Comparison of ENCODE assay signal across 12 cellular contexts in genomic region chr21:33374874-33375644, GRCh38. TPM values are rescaled to one million over a fixed set of nuclear protein-coding genes. Genes with fewer than 3 reads are reported as not detected.
DNase-seq lines count a peak whose midpoint lies in the region; ATAC-seq and TF ChIP-seq lines count a peak whose summit lies in the region.
"Had no signal": no experiment of that assay in that cellular context is flagged by ENCODE, and none has a peak within 500 bp of the region (broad histone marks: within the 10 kb centered on the region; RNA-seq: fewer than 3 reads in every experiment).

No MANE protein-coding gene starts in this region.

- POLR2A ChIA-PET in activated naive CD8-positive, alpha-beta T cell treated with anti-CD3 and anti-CD28 coated beads, Interleukin-2, amount 10 ng/mL, durations not matched to agents 7 days and 5 days (lab: Charles Lee): interaction anchor here (1.0 to 3.8 kb wide), 2 partner anchors 13 to 50 kb away, joined by 4 to 15 read pairs; partner anchors contain the start of gene IFNAR1
- POLR2A ChIA-PET in PC-9 (lab: Charles Lee; ENCODE audit: unreplicated experiment): no interaction called here

- no peaks in the 10 kb centered on the region for H4K20me1 ChIP-seq in PC-9 (ENCODE audit: insufficient read depth)

- H3K9me3 ChIP-seq in PC-9 (ENCODE audit: insufficient read depth, low read depth) (no peaks in the 10 kb centered on the region), left lung (peaks cover 0 to 3% of the 10 kb centered on the region in 2 donors)

- peaks cover 3% of the 10 kb centered on the region for H3K36me3 Mint-ChIP-seq in activated naive CD8-positive, alpha-beta T cell treated with anti-CD3 and anti-CD28 coated beads, Interleukin-2, amount 10 ng/mL, durations not matched to agents 7 days and 5 days
- no peaks in the 10 kb centered on the region for H3K36me3 Mint-ChIP-seq in activated naive CD8-positive, alpha-beta T cell treated with anti-CD3 and anti-CD28 coated beads, Interleukin-2, amount 50 U/mL, for 24 hours (ENCODE audit: low read depth)

- H3K4me1 ChIP-seq in PC-9 (replicated peaks; ENCODE audit: insufficient read depth) (peaks cover 39% of the 10 kb centered on the region), left lung (peaks cover 16 to 44% of the 10 kb centered on the region in 2 donors)

- H3K9me3 Mint-ChIP-seq in activated naive CD8-positive, alpha-beta T cell treated with anti-CD3 and anti-CD28 coated beads, Interleukin-2, amount 10 ng/mL, durations not matched to agents 7 days and 5 days: no peaks in the 10 kb centered on the region
- H3K9me3 Mint-ChIP-seq in activated naive CD8-positive, alpha-beta T cell treated with anti-CD3 and anti-CD28 coated beads, Interleukin-2, amount 50 U/mL, for 24 hours: no peaks in the 10 kb centered on the region
- H3K9me3 Mint-ChIP-seq: activated CD4-positive, alpha-beta T cell treated with anti-CD3 and anti-CD28 coated beads, Interleukin-2, amount 10 ng/mL, durations not matched to agents 24 days and 14 days; T-helper 1 cell treated with Interleukin-12 subunit alpha and Interleukin-12 subunit beta and Interleukin-4 antibody, amounts not matched to agents 30 μg/mL and 1 μg/mL, for 36 hours had no signal

- H3K4me2 ChIP-seq in PC-9: peak overlapping the region; percentile 49

- H2AFZ ChIP-seq in PC-9: no peak overlapping the region

- BruUV-seq in PC-9 (replicated peaks; lab: Mats Ljungman, UMichigan): no TSS peak

- no peak overlapping the region for H3K4me3 ChIP-seq in PC-9
- H3K4me3 ChIP-seq in left lung: no peak overlapping the region
- H3K4me3 ChIP-seq: Peyer's patch had no signal

- H3K4me1 Mint-ChIP-seq in activated naive CD8-positive, alpha-beta T cell treated with anti-CD3 and anti-CD28 coated beads, Interleukin-2, amount 10 ng/mL, durations not matched to agents 7 days and 5 days: peaks cover 20% of the 10 kb centered on the region
- H3K4me1 Mint-ChIP-seq in activated naive CD8-positive, alpha-beta T cell treated with anti-CD3 and anti-CD28 coated beads, Interleukin-2, amount 50 U/mL, for 24 hours: peaks cover 30% of the 10 kb centered on the region

- CTCF ChIA-PET in PC-9 (lab: Charles Lee): no interaction called here

- H3K4me3 Mint-ChIP-seq in activated naive CD8-positive, alpha-beta T cell treated with anti-CD3 and anti-CD28 coated beads, Interleukin-2, amount 10 ng/mL, durations not matched to agents 7 days and 5 days: peak overlapping the region; percentile 55
- no peak overlapping the region for H3K4me3 Mint-ChIP-seq in activated naive CD8-positive, alpha-beta T cell treated with anti-CD3 and anti-CD28 coated beads, Interleukin-2, amount 50 U/mL, for 24 hours
- H3K4me3 Mint-ChIP-seq: activated CD4-positive, alpha-beta T cell treated with anti-CD3 and anti-CD28 coated beads, Interleukin-2, amount 10 ng/mL, durations not matched to agents 24 days and 14 days; T-helper 1 cell treated with Interleukin-12 subunit alpha and Interleukin-12 subunit beta and Interleukin-4 antibody, amounts not matched to agents 30 μg/mL and 1 μg/mL, for 36 hours had no signal

- H3K36me3 ChIP-seq in PC-9 (ENCODE audit: low read depth) (no peaks in the 10 kb centered on the region), left lung (no peaks in the 10 kb centered on the region)
- H3K36me3 ChIP-seq: Peyer's patch had no signal

- H3K27ac ChIP-seq in PC-9 (peak overlapping the region; percentile 81), left lung (peak overlapping the region; percentile 62 to 84), substantia nigra (ENCODE audit: low read depth, low read length, poor library complexity, severe bottlenecking) (peak overlapping the region; percentile 5)

- H3K27me3 ChIP-seq in PC-9 (ENCODE audit: insufficient read depth, low read depth): no peaks in the 10 kb centered on the region
- no peaks in the 10 kb centered on the region for H3K27me3 ChIP-seq in left lung
- H3K27me3 ChIP-seq: Peyer's patch had no signal

- peaks cover 22% of the 10 kb centered on the region for H3K27me3 Mint-ChIP-seq in activated naive CD8-positive, alpha-beta T cell treated with anti-CD3 and anti-CD28 coated beads, Interleukin-2, amount 10 ng/mL, durations not matched to agents 7 days and 5 days
- H3K27me3 Mint-ChIP-seq in activated naive CD8-positive, alpha-beta T cell treated with anti-CD3 and anti-CD28 coated beads, Interleukin-2, amount 50 U/mL, for 24 hours: no peaks in the 10 kb centered on the region

- no peak overlapping the region for H3K27ac Mint-ChIP-seq in activated naive CD8-positive, alpha-beta T cell treated with anti-CD3 and anti-CD28 coated beads, Interleukin-2, amount 10 ng/mL, durations not matched to agents 7 days and 5 days
- no peak overlapping the region for H3K27ac Mint-ChIP-seq in activated naive CD8-positive, alpha-beta T cell treated with anti-CD3 and anti-CD28 coated beads, Interleukin-2, amount 50 U/mL, for 24 hours
- H3K27ac Mint-ChIP-seq: T-helper 1 cell treated with Interleukin-12 subunit alpha and Interleukin-12 subunit beta and Interleukin-4 antibody, amounts not matched to agents 30 μg/mL and 1 μg/mL, for 36 hours had no signal

- TF ChIP-seq CTCF in PC-9 (conservative IDR thresholded peaks at IDR 0.05): 0 out of 2 replicates have a peak, but pooled peaks have one; percentile 25
- TF ChIP-seq CTCF in left lung (IDR thresholded peaks at IDR 0.05): peak in 1 of 2 donors; percentile 48

- no peaks in the 10 kb centered on the region for H3K9me2 ChIP-seq in PC-9 (ENCODE audit: insufficient read depth)

- peaks cover 35% of the 10 kb centered on the region for H3F3A ChIP-seq in PC-9 (ENCODE audit: insufficient read depth, low read depth)

- no peak for ATAC-seq in activated naive CD8-positive, alpha-beta T cell treated with anti-CD3 and anti-CD28 coated beads, Interleukin-2, amount 10 ng/mL, durations not matched to agents 7 days and 5 days (ENCODE audit: low read depth)
- ATAC-seq in activated naive CD8-positive, alpha-beta T cell treated with anti-CD3 and anti-CD28 coated beads, Interleukin-2, amount 50 U/mL, for 24 hours: no peak
- ATAC-seq in left lung (peak; percentile 15), GM19452 (IDR thresholded peaks at IDR 0.05; ENCODE audit: unreplicated experiment) (no peak), GM18520 (IDR thresholded peaks at IDR 0.05; ENCODE audit: unreplicated experiment) (no peak)

- DNase-seq in activated naive CD8-positive, alpha-beta T cell treated with anti-CD3 and anti-CD28 coated beads, Interleukin-2, amount 10 ng/mL, durations not matched to agents 7 days and 5 days: no peak
- no peak for DNase-seq in activated naive CD8-positive, alpha-beta T cell treated with anti-CD3 and anti-CD28 coated beads, Interleukin-2, amount 50 U/mL, for 24 hours
- no peak for DNase-seq in PC-9
- no peak for DNase-seq in left lung
- DNase-seq in substantia nigra (lab: John Stamatoyannopoulos, UW): no peak
- no peak for DNase-seq in amniotic stem cell (lab: John Stamatoyannopoulos, UW)
- DNase-seq: DMS153 had no signal

- intact Hi-C loops in PC-9 (cut with micrococcal nuclease; ENCODE audit: unreplicated experiment): loop anchor here (1.0 to 2.0 kb wide), 2 partner anchors 70 to 176 kb away; no protein-coding TSS in a partner anchor
- intact Hi-C loops in left lung (cut with DNase I): loop anchor here in 1 of 2 donors (10.0 kb wide), 1 partner anchor 170 kb away; no protein-coding TSS in a partner anchor

- no peaks in the 10 kb centered on the region for H3K79me2 ChIP-seq in PC-9 (ENCODE audit: low read depth)

RNA-seq across cellular contexts. Expression of gene IFNGR2, which starts 28.2 kb away (rescaled TPM):
- total RNA-seq in activated naive CD8-positive, alpha-beta T cell treated with anti-CD3 and anti-CD28 coated beads, Interleukin-2, amount 10 ng/mL, durations not matched to agents 7 days and 5 days: 10 to 100 TPM; 17.8 to 18.8 TPM
- total RNA-seq in PC-9 (2021): 16.0 and 16.1 TPM in 2 replicates
- total RNA-seq in left lung: 100 to 1,000 TPM in 1 of 2 donors, 10 to 100 TPM in 1; 90.8 to 116 TPM

RNA-seq across cellular contexts. Expression of gene IFNAR1, which starts 50.3 kb away (rescaled TPM):
- 10 to 100 TPM; 35.7 to 36.3 TPM for total RNA-seq in activated naive CD8-positive, alpha-beta T cell treated with anti-CD3 and anti-CD28 coated beads, Interleukin-2, amount 10 ng/mL, durations not matched to agents 7 days and 5 days
- total RNA-seq in PC-9 (2021) (24.2 and 25.5 TPM in 2 replicates), left lung (10 to 100 TPM; 63.4 to 71.3 TPM)

Comparison
In these comparisons a context has a peak if more than half of its experiments do, and no peak if none do; other contexts are left out.
1. H3K27ac ChIP-seq: peak in every context shown above with its lines; median percentile 81 in PC-9; 73 in left lung; 5 in substantia nigra.